ENCODE assay signal across 15 cellular contexts in genomic region chr3:4613366-4613765, GRCh38.
DNase-seq lines count a peak whose midpoint lies in the region; ATAC-seq, FAIRE-seq and TF ChIP-seq lines count a peak whose summit lies in the region.
"Had no signal": no experiment of that assay in that cellular context is flagged by ENCODE, and none has a peak within 500 bp of the region (broad histone marks: within the 10 kb centered on the region; RNA-seq: fewer than 3 reads in every experiment).

No MANE protein-coding gene starts in this region.

- ATAC-seq in K562 (peak; percentile 49; the same call in 1 of the 3 replicates), Right ventricle myocardium superior (ENCODE audit: poor library complexity) (no peak)
- ATAC-seq: A549 had no signal

- no peaks in the 10 kb centered on the region for H3K4me1 ChIP-seq in HEK293 (ENCODE audit: control insufficient read depth, insufficient read depth, low read length)
- H3K4me1 ChIP-seq in K562 (replicated peaks in 1 of 2; ENCODE audit: control insufficient read depth in 2 of 2, insufficient read depth in 2 of 2, low read length in 2 of 2), result no peaks in the 10 kb centered on the region; a peak in 1 of 5 replicates
- H3K4me1 ChIP-seq: A549, Caco-2, HAP-1 had no signal

- in situ Hi-C loops in K562 (cut with MboI) (no loop called here), KBM-7 (cut with MboI; ENCODE audit: low pct_unique_long_range_greater_than_20kb, low sequenced_read_pairs) (loop anchor here (25.0 kb wide), 1 partner anchor 276 kb away; no protein-coding TSS in a partner anchor)

- H3K9me1 ChIP-seq in K562 (ENCODE audit: control insufficient read depth, insufficient read depth, low read length), result no peaks in the 10 kb centered on the region

- no peak for TF ChIP-seq RAD21 in K562 (CRISPR knock-in tag; conservative IDR thresholded peaks at IDR 0.05 in 1 of 2, IDR thresholded peaks at IDR 0.05 in 1 of 2)

- 29% methylated on average over 3 of the region's 3 CpGs for WGBS in K562 (ENCODE audit: insufficient coverage, low coverage, missing lambda C conversion rate)

- TF ChIP-seq EP300 in K562 (IDR thresholded peaks at IDR 0.05; ENCODE audit: low read length), result no peak

- H3K27me3 ChIP-seq in K562 (ENCODE audit: control insufficient read depth in 2 of 2, insufficient read depth in 2 of 2, low read length in 2 of 2), result peaks cover 0 to 6% of the 10 kb centered on the region in 2 experiments; a peak in 1 of 5 replicates

- POLR2A ChIA-PET in HEK293 (lab: Yijun Ruan, JAX) (no interaction called here), K562 (lab: Yijun Ruan, JAX) (interaction anchor here (1.5 kb wide), 1 partner anchor 12 kb away, joined by 4 read pairs; no protein-coding TSS in a partner anchor)

- no TSS peak for BruUV-seq in K562 (replicated peaks; lab: Mats Ljungman, UMichigan)

- no peaks in the 10 kb centered on the region for H3K36me3 ChIP-seq in HEK293 (ENCODE audit: control insufficient read depth in 2 of 2, insufficient read depth in 1 of 2, low read length in 2 of 2)
- no peaks in the 10 kb centered on the region for H3K36me3 ChIP-seq in K562 (ENCODE audit: control insufficient read depth, insufficient read depth, low read length)
- H3K36me3 ChIP-seq: HAP-1 had no signal

- DNase-seq in MV-4-11 (lab: John Stamatoyannopoulos, UW) (peak; percentile 35), K562 (ENCODE audit: extremely low read depth in 1 of 4, low spot score in 3 of 4) (no peak), KBM-7 (no peak), HPDE6-E6E7 (ENCODE audit: extremely low spot score) (no peak), Right ventricle myocardium superior (no peak)
- DNase-seq: Caco-2; CD8-positive, alpha-beta memory T cell; DND-41; GDM1; HFFc6 had no signal

- no peak overlapping the region for H3K4me3 ChIP-seq in HEK293 (ENCODE audit: low read depth, low read length)
- H3K4me3 ChIP-seq in K562, result no peak overlapping the region
- H3K4me3 ChIP-seq: A549, HAP-1 had no signal

- no peaks in the 10 kb centered on the region for H3K9me3 ChIP-seq in HEK293 (ENCODE audit: control insufficient read depth, insufficient read depth, low read depth, low read length)
- no peaks in the 10 kb centered on the region for H3K9me3 ChIP-seq in K562 (replicated peaks; ENCODE audit: control insufficient read depth, insufficient read depth, low read depth, low read length)
- H3K9me3 ChIP-seq: A549, Caco-2, HAP-1 had no signal

- intact Hi-C loops in K562 (cut with micrococcal nuclease), result no loop called here
- intact Hi-C loops in Right ventricle myocardium superior (cut with DNase I), result no loop called here

- H3K79me2 ChIP-seq in K562 (ENCODE audit: control insufficient read depth, insufficient read depth, low read length), result no peaks in the 10 kb centered on the region

- CTCF ChIA-PET in HEK293 (lab: Yijun Ruan, JAX), result no interaction called here
- CTCF ChIA-PET in K562 (lab: Yijun Ruan, JAX; ENCODE audit: low intra/inter-chr PET ratio), result no interaction called here

- no peak for TF ChIP-seq CTCF in HEK293 (tag by site-specific recombination; IDR thresholded peaks at IDR 0.05)
- TF ChIP-seq CTCF in K562 (IDR thresholded peaks at IDR 0.05 in 2 of 3, conservative IDR thresholded peaks at IDR 0.05 in 1 of 3; ENCODE audit: insufficient read depth in 2 of 3, low read depth in 1 of 3, low read length in 3 of 3), result no peak

- TF ChIP-seq POLR2A in K562 (conservative IDR thresholded peaks at IDR 0.05), result no peak

- FAIRE-seq in K562 (lab: Jason Lieb, UNC), result no peak
- FAIRE-seq: A549, GM19239, H1 had no signal

- H3K4me2 ChIP-seq in K562 (ENCODE audit: insufficient read depth, low read length), result no peak overlapping the region
- H3K4me2 ChIP-seq: A549 had no signal

- no peaks in the 10 kb centered on the region for H4K20me1 ChIP-seq in K562 (replicated peaks; ENCODE audit: control insufficient read depth, insufficient read depth, low read length)

- no peak overlapping the region for H3K9ac ChIP-seq in K562 (ENCODE audit: insufficient read depth in 1 of 2, low read depth in 2 of 2, low read length in 2 of 2)

- H3K27ac ChIP-seq in HEK293 (ENCODE audit: extremely low read depth, low read depth, low read length), result no peak overlapping the region
- H3K27ac ChIP-seq in K562 (ENCODE audit: extremely low read depth, low read depth, low read length), result no peak overlapping the region
- H3K27ac ChIP-seq: A549 had no signal

- no peak overlapping the region for H2AFZ ChIP-seq in K562 (ENCODE audit: low read depth, low read length)

TF ChIP-seq in HEK293, 187 proteins besides CTCF, POLR2A, EP300 and RAD21:
- TF ChIP-seq ZBTB21 (tag by site-specific recombination; IDR thresholded peaks at IDR 0.05) (0 out of 2 replicates have a peak, but pooled peaks have one; percentile 17), ZNF692 (tag by site-specific recombination; IDR thresholded peaks at IDR 0.05) (no peak), ZNF221 (tag by site-specific recombination; IDR thresholded peaks at IDR 0.05; ENCODE audit: borderline replicate concordance) (no peak), MZF1 (tag by site-specific recombination; IDR thresholded peaks at IDR 0.05; ENCODE audit: borderline replicate concordance) (no peak)
- TF ChIP-seq, protein P1, sequence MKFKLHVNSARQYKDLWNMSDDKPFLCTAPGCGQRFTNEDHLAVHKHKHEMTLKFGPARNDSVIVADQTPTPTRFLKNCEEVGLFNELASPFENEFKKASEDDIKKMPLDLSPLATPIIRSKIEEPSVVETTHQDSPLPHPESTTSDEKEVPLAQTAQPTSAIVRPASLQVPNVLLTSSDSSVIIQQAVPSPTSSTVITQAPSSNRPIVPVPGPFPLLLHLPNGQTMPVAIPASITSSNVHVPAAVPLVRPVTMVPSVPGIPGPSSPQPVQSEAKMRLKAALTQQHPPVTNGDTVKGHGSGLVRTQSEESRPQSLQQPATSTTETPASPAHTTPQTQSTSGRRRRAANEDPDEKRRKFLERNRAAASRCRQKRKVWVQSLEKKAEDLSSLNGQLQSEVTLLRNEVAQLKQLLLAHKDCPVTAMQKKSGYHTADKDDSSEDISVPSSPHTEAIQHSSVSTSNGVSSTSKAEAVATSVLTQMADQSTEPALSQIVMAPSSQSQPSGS (tag by site-specific recombination; IDR thresholded peaks at IDR 0.05; ENCODE audit: low read depth), result peak; percentile 68

TF ChIP-seq in K562, 482 proteins besides CTCF, POLR2A, EP300 and RAD21 (continues in another document):
- TF ChIP-seq FUS (optimal IDR thresholded peaks at IDR 0.05; ENCODE audit: low read depth, low read length), result no peak
- TF ChIP-seq CTBP1 (IDR thresholded peaks at IDR 0.05; ENCODE audit: borderline replicate concordance), result no peak
- TF ChIP-seq SAFB (IDR thresholded peaks at IDR 0.05; ENCODE audit: borderline replicate concordance, low read depth, low read length), result no peak
- TF ChIP-seq ATF3 (IDR thresholded peaks at IDR 0.05), result peak; percentile 85
- TF ChIP-seq ATF3 (CRISPR knock-in tag; conservative IDR thresholded peaks at IDR 0.05), result no peak
- TF ChIP-seq HDAC3 (IDR thresholded peaks at IDR 0.05; ENCODE audit: borderline replicate concordance, partially characterized antibody), result no peak
- peak; percentile 51; the same call in 1 of the 2 replicates for TF ChIP-seq JUND (IDR thresholded peaks at IDR 0.05; ENCODE audit: borderline replicate concordance, low read depth, low read length)
- 0 out of 3 replicates have a peak, but pooled peaks have one; percentile 30 for TF ChIP-seq JUND (tag; IDR thresholded peaks at IDR 0.05; ENCODE audit: borderline replicate concordance, low read depth, low read length)
- TF ChIP-seq SMARCB1 (IDR thresholded peaks at IDR 0.05; ENCODE audit: insufficient read length, low read depth), result no peak
- TF ChIP-seq CREM (IDR thresholded peaks at IDR 0.05; ENCODE audit: low read depth), result peak; percentile 40
